ENCODE assay signal across 9 cellular contexts in the genomic region with DNA sequence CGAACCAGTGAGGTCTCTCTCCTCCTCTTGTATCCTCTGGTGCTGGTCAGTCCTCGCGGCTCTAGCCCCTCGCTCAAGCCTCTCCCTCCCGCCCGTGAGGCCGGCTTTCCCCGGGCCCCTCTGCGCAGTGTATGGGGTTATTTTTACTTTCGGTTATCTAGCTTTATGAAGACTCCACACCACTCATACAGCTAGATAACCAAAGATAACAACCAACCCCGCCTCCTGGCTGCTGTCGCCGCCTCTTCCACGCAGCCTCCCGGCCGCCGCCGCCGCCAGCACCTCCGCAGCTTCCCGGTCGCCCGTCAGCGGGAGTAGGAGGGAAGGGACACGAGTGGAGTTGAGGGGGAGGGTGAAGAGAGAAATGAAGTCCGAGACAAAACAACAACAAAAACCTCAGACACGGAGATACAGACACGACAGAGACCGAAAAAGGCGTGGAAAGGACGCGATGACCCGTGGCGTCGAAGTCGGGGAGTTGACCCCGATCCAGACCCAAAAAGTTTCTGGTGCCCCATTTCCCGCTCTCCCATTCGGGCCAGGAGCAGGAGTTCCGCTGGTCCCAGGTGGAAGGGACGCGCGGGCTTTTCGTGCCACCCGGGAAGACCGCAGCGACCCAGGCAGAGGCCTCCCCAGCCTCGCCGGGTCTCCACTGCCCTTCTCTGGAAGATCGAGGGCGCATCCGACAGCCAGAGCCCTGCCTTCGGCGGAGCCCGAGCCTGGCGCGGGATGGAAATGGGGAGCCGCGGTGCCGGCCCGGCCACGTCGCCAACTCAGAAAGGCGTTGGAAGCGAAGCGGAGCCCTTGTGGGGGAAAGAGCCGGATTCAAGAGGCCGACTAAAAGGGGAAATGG.
DNase-seq lines count a peak whose midpoint lies in the region; ATAC-seq and TF ChIP-seq lines count a peak whose summit lies in the region.
"Had no signal": no experiment of that assay in that cellular context is flagged by ENCODE, and none has a peak within 500 bp of the region (broad histone marks: within the 10 kb centered on the region; RNA-seq: fewer than 3 reads in every experiment).

No MANE protein-coding gene starts in this region.

- DNase-seq in GM12864 (ENCODE audit: low read depth) (no peak), NCI-H526 treated with DMSO at 0.1 percent for 48 hours (lab: John Stamatoyannopoulos, UW) (peak; percentile 74), SKM-1 treated with dmso at 0.1 percent for 144 hours (lab: John Stamatoyannopoulos, UW; ENCODE audit: unreplicated experiment) (no peak), hepatic stellate cell (ENCODE audit: low spot score) (no peak)

- peaks cover 66 to 80% of the 10 kb centered on the region in 2 donors for H3K27me3 ChIP-seq in muscle layer of colon (ENCODE audit: control insufficient read depth in 1 of 2, insufficient read depth in 2 of 2, low read length in 2 of 2)

- TF ChIP-seq CTCF in GM12864 (IDR thresholded peaks at IDR 0.05; ENCODE audit: low read depth, low read length, missing control alignments), result no peak

- H3K27ac Mint-ChIP-seq in activated naive CD8-positive, alpha-beta T cell, result peak overlapping the region; percentile 77

- peak overlapping the region; percentile 94 for H3K4me3 Mint-ChIP-seq in activated naive CD8-positive, alpha-beta T cell

- H3K27ac ChIP-seq in muscle layer of colon (ENCODE audit: low read depth, low read length), result no peak overlapping the region
- H3K27ac ChIP-seq: HL-60 had no signal

- H3K4me3 ChIP-seq in GM12864 (ENCODE audit: low read depth, low read length), result peak overlapping the region; percentile 69
- peak overlapping the region; percentile 2 to 38 for H3K4me3 ChIP-seq in muscle layer of colon (ENCODE audit: low read depth in 1 of 2, low read length in 2 of 2)

- H3K4me1 Mint-ChIP-seq in activated naive CD8-positive, alpha-beta T cell (ENCODE audit: low read depth), result peaks cover 17% of the 10 kb centered on the region

- ATAC-seq in HG03159 (IDR thresholded peaks at IDR 0.05; ENCODE audit: unreplicated experiment) (no peak), HG02840 (IDR thresholded peaks at IDR 0.05; ENCODE audit: low FRiP score, unreplicated experiment) (no peak)

- no peak overlapping the region for H3K9ac ChIP-seq in muscle layer of colon (ENCODE audit: low read length)

- H3K9me3 ChIP-seq in muscle layer of colon (ENCODE audit: low read length), result no peaks in the 10 kb centered on the region

- H3K4me1 ChIP-seq in muscle layer of colon (ENCODE audit: insufficient read depth, low read length), result peaks cover 23% of the 10 kb centered on the region

- no peaks in the 10 kb centered on the region for H3K36me3 Mint-ChIP-seq in activated naive CD8-positive, alpha-beta T cell

- H3K36me3 ChIP-seq in muscle layer of colon (ENCODE audit: insufficient read depth, low read length), result no peaks in the 10 kb centered on the region

- peaks cover 28% of the 10 kb centered on the region for H3K27me3 Mint-ChIP-seq in activated naive CD8-positive, alpha-beta T cell

- H3K9me3 Mint-ChIP-seq in activated naive CD8-positive, alpha-beta T cell (ENCODE audit: low read depth), result no peaks in the 10 kb centered on the region
